1 cellular context compared by ENCODE assay signal in genomic region chr14:36520601-36521525, GRCh38.
TF ChIP-seq lines count a peak whose summit lies in the region.

No MANE protein-coding gene starts in this region.

TF ChIP-seq in HepG2, 621 proteins besides CTCF, POLR2A, EP300 and RAD21 (continued from another document):
- peak; percentile 72 for TF ChIP-seq PTBP1 (IDR thresholded peaks at IDR 0.05; ENCODE audit: low read depth, low read length, poor library complexity, severe bottlenecking)
- TF ChIP-seq KLF6 (CRISPR knock-in tag; IDR thresholded peaks at IDR 0.05): 0 out of 2 replicates have a peak, but pooled peaks have one; percentile 41
- 0 out of 2 replicates have a peak, but pooled peaks have one; percentile 15 for TF ChIP-seq PAXIP1 (CRISPR knock-in tag; conservative IDR thresholded peaks at IDR 0.05)
- TF ChIP-seq ARHGAP35 (CRISPR knock-in tag; IDR thresholded peaks at IDR 0.05; ENCODE audit: borderline replicate concordance): 0 out of 2 replicates have a peak, but pooled peaks have one; percentile 60
- no peak for TF ChIP-seq STAT5B (CRISPR knock-in tag; IDR thresholded peaks at IDR 0.05)
- TF ChIP-seq ZNF543 (CRISPR knock-in tag; IDR thresholded peaks at IDR 0.05): 0 out of 2 replicates have a peak, but pooled peaks have one; percentile 59
- TF ChIP-seq ATF7 (IDR thresholded peaks at IDR 0.05): no peak
- TF ChIP-seq ATF7 (CRISPR knock-in tag; IDR thresholded peaks at IDR 0.05): 0 out of 2 replicates have a peak, but pooled peaks have one; percentile 51
- TF ChIP-seq CBFB (CRISPR knock-in tag; IDR thresholded peaks at IDR 0.05): 0 out of 2 replicates have a peak, but pooled peaks have one; percentile 35
- no peak for TF ChIP-seq ZBTB34 (CRISPR knock-in tag; IDR thresholded peaks at IDR 0.05)
- no peak for TF ChIP-seq RFX1 (IDR thresholded peaks at IDR 0.05)
- no peak for TF ChIP-seq KAT7 (CRISPR knock-in tag; IDR thresholded peaks at IDR 0.05; ENCODE audit: borderline replicate concordance)
- TF ChIP-seq ZNF331 (CRISPR knock-in tag; IDR thresholded peaks at IDR 0.05): peak; percentile 52; the same call in 1 of the 2 replicates
- TF ChIP-seq ZNF792 (CRISPR knock-in tag; IDR thresholded peaks at IDR 0.05): 0 out of 2 replicates have a peak, but pooled peaks have one; percentile 43
- 0 out of 2 replicates have a peak, but pooled peaks have one; percentile 79 for TF ChIP-seq DNMT1 (CRISPR knock-in tag; IDR thresholded peaks at IDR 0.05)
- 0 out of 2 replicates have a peak, but pooled peaks have one; percentile 21 for TF ChIP-seq ZBTB26 (CRISPR knock-in tag; IDR thresholded peaks at IDR 0.05; ENCODE audit: borderline replicate concordance)
- TF ChIP-seq JUN (CRISPR knock-in tag; IDR thresholded peaks at IDR 0.05): no peak
- TF ChIP-seq ZFP36 (IDR thresholded peaks at IDR 0.05; ENCODE audit: borderline replicate concordance, low read depth, low read length, partially characterized antibody): peak; percentile 55
- peak; percentile 80 for TF ChIP-seq RNF2 (conservative IDR thresholded peaks at IDR 0.05; ENCODE audit: low read depth)
- no peak for TF ChIP-seq ZNF20 (CRISPR knock-in tag; IDR thresholded peaks at IDR 0.05)
- no peak for TF ChIP-seq FLYWCH1 (CRISPR knock-in tag; IDR thresholded peaks at IDR 0.05)
- TF ChIP-seq ZNF512B (CRISPR knock-in tag; IDR thresholded peaks at IDR 0.05; ENCODE audit: borderline replicate concordance): no peak
- 0 out of 2 replicates have a peak, but pooled peaks have one; percentile 9 for TF ChIP-seq FOXA3 (CRISPR knock-in tag; IDR thresholded peaks at IDR 0.05)
- TF ChIP-seq MLX (CRISPR knock-in tag; IDR thresholded peaks at IDR 0.05): no peak
- TF ChIP-seq RFXAP (CRISPR knock-in tag; IDR thresholded peaks at IDR 0.05; ENCODE audit: borderline replicate concordance): peak; percentile 87
- no peak for TF ChIP-seq U2AF1 (optimal IDR thresholded peaks at IDR 0.05; ENCODE audit: low read depth, low read length)
- no peak for TF ChIP-seq TBX3 (IDR thresholded peaks at IDR 0.05; ENCODE audit: borderline replicate concordance)
- TF ChIP-seq THRA (CRISPR knock-in tag; IDR thresholded peaks at IDR 0.05; ENCODE audit: borderline replicate concordance): 0 out of 2 replicates have a peak, but pooled peaks have one; percentile 19
- TF ChIP-seq MEIS1 (CRISPR knock-in tag; IDR thresholded peaks at IDR 0.05; ENCODE audit: borderline replicate concordance): 0 out of 2 replicates have a peak, but pooled peaks have one; percentile 25
- TF ChIP-seq HOMEZ (CRISPR knock-in tag; IDR thresholded peaks at IDR 0.05; ENCODE audit: low read depth): no peak
- no peak for TF ChIP-seq SMARCC2 (IDR thresholded peaks at IDR 0.05)
- peak; percentile 70 for TF ChIP-seq ZNF501 (CRISPR knock-in tag; IDR thresholded peaks at IDR 0.05)
- TF ChIP-seq ZFP91 (CRISPR knock-in tag; IDR thresholded peaks at IDR 0.05; ENCODE audit: borderline replicate concordance): no peak
- TF ChIP-seq ZNF687 (CRISPR knock-in tag; IDR thresholded peaks at IDR 0.05): peak; percentile 57
- TF ChIP-seq NFIB (CRISPR knock-in tag; IDR thresholded peaks at IDR 0.05; ENCODE audit: borderline replicate concordance): no peak
- TF ChIP-seq XRCC5 (optimal IDR thresholded peaks at IDR 0.05; ENCODE audit: low read length): peak; percentile 97
